Comparison of ENCODE assay signal across 13 cellular contexts in the genomic region with DNA sequence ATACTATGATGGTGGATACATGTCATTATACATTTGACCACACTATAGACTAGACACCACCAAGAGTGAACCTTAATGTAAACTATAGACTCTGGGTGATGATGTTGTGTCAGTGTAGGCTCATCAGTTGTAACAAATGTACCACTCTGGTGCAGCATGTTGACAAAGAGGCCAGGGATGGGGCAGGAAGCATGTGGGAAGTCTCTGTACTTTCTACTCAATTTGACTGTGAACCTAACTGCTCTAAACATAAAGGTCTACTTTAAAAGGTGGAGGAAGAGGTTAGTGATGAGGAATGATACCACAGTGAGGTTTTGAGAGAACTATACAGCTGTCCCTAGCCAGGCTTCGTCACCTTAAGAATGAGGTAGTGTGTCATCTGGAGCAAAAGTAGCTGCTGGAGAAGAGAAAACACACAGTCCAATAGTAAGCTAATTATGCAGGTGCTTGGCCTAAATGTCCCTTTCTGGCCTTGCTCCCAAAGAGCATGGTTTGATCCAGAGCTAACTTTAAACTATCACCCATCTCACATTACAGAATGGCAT. TPM values are rescaled to one million over a fixed set of nuclear protein-coding genes. Genes with fewer than 3 reads are reported as not detected.
DNase-seq lines count a peak whose midpoint lies in the region; ATAC-seq and TF ChIP-seq lines count a peak whose summit lies in the region.
"Had no signal": no experiment of that assay in that cellular context is flagged by ENCODE, and none has a peak within 500 bp of the region (broad histone marks: within the 10 kb centered on the region; RNA-seq: fewer than 3 reads in every experiment).

No MANE protein-coding gene starts in this region.

- H3K4me3 Mint-ChIP-seq in CD8-positive, alpha-beta T cell, result no peak overlapping the region
- no peak overlapping the region for H3K4me3 Mint-ChIP-seq in activated CD8-positive, alpha-beta T cell treated with anti-CD3 and anti-CD28 coated beads for 36 hours
- H3K4me3 Mint-ChIP-seq: neural crest cell, T-helper 17 cell had no signal

- no peaks in the 10 kb centered on the region for H3K36me3 ChIP-seq in CD8-positive, alpha-beta T cell (ENCODE audit: insufficient read depth, low read length)
- peaks cover 0 to 9% (median 0%) of the 10 kb centered on the region in 3 donors for H3K36me3 ChIP-seq in Peyer's patch

- H3K36me3 Mint-ChIP-seq in CD8-positive, alpha-beta T cell, result peaks cover 14% of the 10 kb centered on the region
- peaks cover 5% of the 10 kb centered on the region for H3K36me3 Mint-ChIP-seq in activated CD8-positive, alpha-beta T cell treated with anti-CD3 and anti-CD28 coated beads for 36 hours (ENCODE audit: low read depth)

- H3K27me3 Mint-ChIP-seq in CD8-positive, alpha-beta T cell (ENCODE audit: low read depth), result no peaks in the 10 kb centered on the region
- H3K27me3 Mint-ChIP-seq in activated CD8-positive, alpha-beta T cell treated with anti-CD3 and anti-CD28 coated beads for 36 hours, result no peaks in the 10 kb centered on the region
- H3K27me3 Mint-ChIP-seq: T-helper 17 cell had no signal

- no peaks in the 10 kb centered on the region for H3K9me3 Mint-ChIP-seq in CD8-positive, alpha-beta T cell
- H3K9me3 Mint-ChIP-seq in activated CD8-positive, alpha-beta T cell treated with anti-CD3 and anti-CD28 coated beads for 36 hours, result no peaks in the 10 kb centered on the region
- H3K9me3 Mint-ChIP-seq: neural crest cell had no signal

- H3K27me3 ChIP-seq in CD8-positive, alpha-beta T cell (ENCODE audit: insufficient read depth, low read length), result no peaks in the 10 kb centered on the region
- no peaks in the 10 kb centered on the region for H3K27me3 ChIP-seq in Peyer's patch
- H3K27me3 ChIP-seq: BLaER1 had no signal

- no peak for DNase-seq in CD8-positive, alpha-beta T cell
- DNase-seq in activated CD8-positive, alpha-beta T cell treated with anti-CD3 and anti-CD28 coated beads for 36 hours, result peak; percentile 45
- DNase-seq in Peyer's patch (no peak), NCI-H2081 treated with DMSO at 0.1 percent for 48 hours (lab: John Stamatoyannopoulos, UW) (no peak), NCI-H345 (lab: John Stamatoyannopoulos, UW) (no peak)
- DNase-seq: NCI-H1417, PC-9, T-helper 17 cell had no signal

- peaks cover 25% of the 10 kb centered on the region for H3K4me1 ChIP-seq in CD8-positive, alpha-beta T cell (ENCODE audit: insufficient read depth, low read length)
- H3K4me1 ChIP-seq in Peyer's patch, result no peaks in the 10 kb centered on the region
- H3K4me1 ChIP-seq: BLaER1 had no signal

- H3K4me1 Mint-ChIP-seq in CD8-positive, alpha-beta T cell (ENCODE audit: low read depth), result peaks cover 20% of the 10 kb centered on the region
- peaks cover 20% of the 10 kb centered on the region for H3K4me1 Mint-ChIP-seq in activated CD8-positive, alpha-beta T cell treated with anti-CD3 and anti-CD28 coated beads for 36 hours (ENCODE audit: low read depth)
- H3K4me1 Mint-ChIP-seq: neural crest cell, T-helper 17 cell had no signal

- POLR2A ChIA-PET in CD8-positive, alpha-beta T cell (lab: Charles Lee), result no interaction called here
- POLR2A ChIA-PET in activated CD8-positive, alpha-beta T cell treated with anti-CD3 and anti-CD28 coated beads for 36 hours (lab: Charles Lee), result interaction anchor here (1.7 kb wide), 1 partner anchor 37 kb away, joined by 5 read pairs; no protein-coding TSS in a partner anchor

- TF ChIP-seq POLR2A in Peyer's patch (IDR thresholded peaks at IDR 0.05), result no peak

- TF ChIP-seq CTCF in CD8-positive, alpha-beta T cell (IDR thresholded peaks at IDR 0.05), result no peak
- no peak for TF ChIP-seq CTCF in activated CD8-positive, alpha-beta T cell treated with anti-CD3 and anti-CD28 coated beads for 36 hours (IDR thresholded peaks at IDR 0.05)
- no peak for TF ChIP-seq CTCF in Peyer's patch (IDR thresholded peaks at IDR 0.05)

- H3K27ac ChIP-seq in CD8-positive, alpha-beta T cell (ENCODE audit: low read depth, low read length), result no peak overlapping the region
- H3K27ac ChIP-seq in Peyer's patch, result no peak overlapping the region
- H3K27ac ChIP-seq: BLaER1, PC-9 had no signal

- no peaks in the 10 kb centered on the region for H3K9me3 ChIP-seq in CD8-positive, alpha-beta T cell (ENCODE audit: low read length)
- H3K9me3 ChIP-seq in Peyer's patch, result no peaks in the 10 kb centered on the region
- H3K9me3 ChIP-seq: BLaER1 had no signal

- CTCF ChIA-PET in CD8-positive, alpha-beta T cell (lab: Charles Lee), result no interaction called here
- CTCF ChIA-PET in activated CD8-positive, alpha-beta T cell treated with anti-CD3 and anti-CD28 coated beads for 36 hours (lab: Charles Lee), result no interaction called here

- no peak overlapping the region for H3K4me3 ChIP-seq in CD8-positive, alpha-beta T cell (ENCODE audit: low read depth, low read length)
- no peak overlapping the region for H3K4me3 ChIP-seq in Peyer's patch
- H3K4me3 ChIP-seq: BLaER1, PC-9 had no signal

- ATAC-seq in CD8-positive, alpha-beta T cell, result peak; percentile 67
- peak; percentile 84 for ATAC-seq in GM18858 (IDR thresholded peaks at IDR 0.05; ENCODE audit: unreplicated experiment)
- peak; percentile 98 for ATAC-seq in HG02870 (IDR thresholded peaks at IDR 0.05; ENCODE audit: unreplicated experiment)
- ATAC-seq in activated CD8-positive, alpha-beta T cell treated with anti-CD3 and anti-CD28 coated beads for 36 hours, result peak; percentile 94
- ATAC-seq in GM21737 (IDR thresholded peaks at IDR 0.05; ENCODE audit: unreplicated experiment), result no peak
- ATAC-seq: T-helper 17 cell had no signal

- intact Hi-C loops in CD8-positive, alpha-beta T cell (cut with DNase I, micrococcal nuclease), result no loop called here
- intact Hi-C loops in activated CD8-positive, alpha-beta T cell treated with anti-CD3 and anti-CD28 coated beads for 36 hours (cut with micrococcal nuclease), result no loop called here

- peak overlapping the region; percentile 73 for H3K27ac Mint-ChIP-seq in CD8-positive, alpha-beta T cell
- peak overlapping the region; percentile 16 for H3K27ac Mint-ChIP-seq in activated CD8-positive, alpha-beta T cell treated with anti-CD3 and anti-CD28 coated beads for 36 hours

RNA-seq across cellular contexts. Expression of gene GRSF1, which starts 38.4 kb away (rescaled TPM):
- 10 to 100 TPM; 32.1 to 35.7 TPM for total RNA-seq in CD8-positive, alpha-beta T cell
- 100 to 1,000 TPM; 111 to 117 TPM for total RNA-seq in activated CD8-positive, alpha-beta T cell treated with anti-CD3 and anti-CD28 coated beads for 36 hours
- 10 to 100 TPM; 34.0 to 46.6 (median 38.3) TPM for total RNA-seq in Peyer's patch
